Comparison of ENCODE assay signal across 1 cellular context in the genomic region with DNA sequence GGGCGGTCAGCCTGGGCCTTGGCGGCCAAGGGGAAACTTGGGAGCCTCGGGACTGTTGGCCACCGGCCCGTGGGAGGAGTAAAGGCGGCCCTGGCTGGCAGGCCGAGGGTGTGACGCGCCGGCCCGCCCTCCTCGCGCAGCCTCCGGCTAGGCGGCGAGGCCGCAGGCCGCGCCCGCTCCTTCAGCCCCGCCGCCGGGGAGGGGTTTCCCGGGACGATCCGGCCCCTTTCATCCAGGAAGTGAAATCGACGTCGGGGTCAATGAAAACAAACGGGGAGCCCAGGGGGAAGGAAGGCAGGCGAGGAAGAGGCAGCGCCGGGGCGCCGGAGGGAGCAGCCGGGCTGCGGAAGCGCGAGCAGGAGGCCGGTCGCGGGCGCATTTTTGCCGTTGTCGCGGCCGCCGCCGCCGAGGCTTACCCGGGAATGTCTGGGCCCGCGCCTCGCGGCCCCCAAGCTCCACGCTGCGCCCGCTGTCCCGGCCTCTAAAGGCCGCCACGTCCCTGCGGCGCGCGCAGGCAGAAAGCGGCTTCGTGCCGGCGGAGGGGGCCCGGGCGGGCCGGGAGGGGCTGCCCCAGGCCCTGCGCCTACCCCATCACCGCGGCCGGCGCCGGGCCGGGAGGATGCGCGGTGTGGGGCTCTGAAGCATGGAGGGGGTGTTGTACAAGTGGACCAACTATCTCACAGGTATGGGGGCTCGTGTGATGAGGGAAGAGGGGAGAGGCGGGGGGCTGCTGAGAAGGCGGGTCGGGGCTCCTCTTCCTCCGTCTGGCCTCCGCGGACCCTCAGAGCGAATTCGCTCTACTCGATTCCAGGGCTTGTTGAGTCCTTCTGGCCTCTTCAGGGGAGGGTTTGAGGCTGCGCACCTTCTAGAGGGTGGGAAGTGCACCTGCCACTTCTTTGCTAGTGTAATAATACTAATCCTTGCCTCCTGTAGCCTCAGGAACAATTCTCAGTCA.
TF ChIP-seq lines count a peak whose summit lies in the region.

A gene (plus strand): TSS at position 231 of the 955 bp plus-strand sequence. CDS start 413 bp downstream, at position 644.

TF ChIP-seq in HepG2, 621 proteins besides CTCF, POLR2A, EP300 and RAD21 (continued from another document and continues in another):
- no peak for TF ChIP-seq ZNF747 (CRISPR knock-in tag; IDR thresholded peaks at IDR 0.05; ENCODE audit: borderline replicate concordance)
- TF ChIP-seq MAFG (CRISPR knock-in tag; IDR thresholded peaks at IDR 0.05) = no peak
- no peak; the same call in 1 of the 2 replicates for TF ChIP-seq ZNF749 (CRISPR knock-in tag; IDR thresholded peaks at IDR 0.05; ENCODE audit: borderline replicate concordance)
- TF ChIP-seq, protein P1, sequence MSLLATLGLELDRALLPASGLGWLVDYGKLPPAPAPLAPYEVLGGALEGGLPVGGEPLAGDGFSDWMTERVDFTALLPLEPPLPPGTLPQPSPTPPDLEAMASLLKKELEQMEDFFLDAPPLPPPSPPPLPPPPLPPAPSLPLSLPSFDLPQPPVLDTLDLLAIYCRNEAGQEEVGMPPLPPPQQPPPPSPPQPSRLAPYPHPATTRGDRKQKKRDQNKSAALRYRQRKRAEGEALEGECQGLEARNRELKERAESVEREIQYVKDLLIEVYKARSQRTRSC (CRISPR knock-in tag; IDR thresholded peaks at IDR 0.05; ENCODE audit: low read depth) = no peak
- TF ChIP-seq, protein P2, sequence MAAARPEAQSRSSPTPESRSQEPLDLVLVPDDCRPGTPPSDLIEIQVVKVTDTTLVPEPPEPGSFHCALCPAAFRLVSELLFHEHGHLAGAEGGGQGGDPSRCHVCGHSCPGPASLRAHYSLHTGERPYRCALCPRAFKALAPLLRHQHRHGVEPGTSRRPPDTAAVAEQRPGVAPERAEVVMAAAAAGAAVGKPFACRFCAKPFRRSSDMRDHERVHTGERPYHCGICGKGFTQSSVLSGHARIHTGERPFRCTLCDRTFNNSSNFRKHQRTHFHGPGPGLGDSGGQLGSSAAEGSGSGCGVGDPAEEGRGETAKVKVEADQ (CRISPR knock-in tag; IDR thresholded peaks at IDR 0.05; ENCODE audit: borderline replicate concordance) = no peak; the same call in 1 of the 2 replicates
- 0 out of 2 replicates have a peak, but pooled peaks have one; percentile 44 for TF ChIP-seq MXD4 (CRISPR knock-in tag; IDR thresholded peaks at IDR 0.05)
- TF ChIP-seq KAT8 (CRISPR knock-in tag; IDR thresholded peaks at IDR 0.05) = peak; percentile 52; the same call in 1 of the 2 replicates
- TF ChIP-seq, protein P3, sequence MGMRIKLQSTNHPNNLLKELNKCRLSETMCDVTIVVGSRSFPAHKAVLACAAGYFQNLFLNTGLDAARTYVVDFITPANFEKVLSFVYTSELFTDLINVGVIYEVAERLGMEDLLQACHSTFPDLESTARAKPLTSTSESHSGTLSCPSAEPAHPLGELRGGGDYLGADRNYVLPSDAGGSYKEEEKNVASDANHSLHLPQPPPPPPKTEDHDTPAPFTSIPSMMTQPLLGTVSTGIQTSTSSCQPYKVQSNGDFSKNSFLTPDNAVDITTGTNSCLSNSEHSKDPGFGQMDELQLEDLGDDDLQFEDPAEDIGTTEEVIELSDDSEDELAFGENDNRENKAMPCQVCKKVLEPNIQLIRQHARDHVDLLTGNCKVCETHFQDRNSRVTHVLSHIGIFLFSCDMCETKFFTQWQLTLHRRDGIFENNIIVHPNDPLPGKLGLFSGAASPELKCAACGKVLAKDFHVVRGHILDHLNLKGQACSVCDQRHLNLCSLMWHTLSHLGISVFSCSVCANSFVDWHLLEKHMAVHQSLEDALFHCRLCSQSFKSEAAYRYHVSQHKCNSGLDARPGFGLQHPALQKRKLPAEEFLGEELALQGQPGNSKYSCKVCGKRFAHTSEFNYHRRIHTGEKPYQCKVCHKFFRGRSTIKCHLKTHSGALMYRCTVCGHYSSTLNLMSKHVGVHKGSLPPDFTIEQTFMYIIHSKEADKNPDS (CRISPR knock-in tag; IDR thresholded peaks at IDR 0.05) = no peak
- TF ChIP-seq ZNF816 (CRISPR knock-in tag; IDR thresholded peaks at IDR 0.05; ENCODE audit: borderline replicate concordance) = peak; percentile 97
- TF ChIP-seq MAFK (conservative IDR thresholded peaks at IDR 0.05 in 1 of 2, IDR thresholded peaks at IDR 0.05 in 1 of 2; ENCODE audit: low read length in 2 of 2) = no peak
- TF ChIP-seq ZNF850 (CRISPR knock-in tag; conservative IDR thresholded peaks at IDR 0.05) = 0 out of 2 replicates have a peak, but pooled peaks have one; percentile 71
- TF ChIP-seq ZNF224 (CRISPR knock-in tag; IDR thresholded peaks at IDR 0.05) = peak; percentile 73; the same call in 1 of the 2 replicates
- TF ChIP-seq, protein P4, sequence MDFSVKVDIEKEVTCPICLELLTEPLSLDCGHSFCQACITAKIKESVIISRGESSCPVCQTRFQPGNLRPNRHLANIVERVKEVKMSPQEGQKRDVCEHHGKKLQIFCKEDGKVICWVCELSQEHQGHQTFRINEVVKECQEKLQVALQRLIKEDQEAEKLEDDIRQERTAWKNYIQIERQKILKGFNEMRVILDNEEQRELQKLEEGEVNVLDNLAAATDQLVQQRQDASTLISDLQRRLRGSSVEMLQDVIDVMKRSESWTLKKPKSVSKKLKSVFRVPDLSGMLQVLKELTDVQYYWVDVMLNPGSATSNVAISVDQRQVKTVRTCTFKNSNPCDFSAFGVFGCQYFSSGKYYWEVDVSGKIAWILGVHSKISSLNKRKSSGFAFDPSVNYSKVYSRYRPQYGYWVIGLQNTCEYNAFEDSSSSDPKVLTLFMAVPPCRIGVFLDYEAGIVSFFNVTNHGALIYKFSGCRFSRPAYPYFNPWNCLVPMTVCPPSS (IDR thresholded peaks at IDR 0.05) = no peak
- peak; percentile 63; the same call in 1 of the 2 replicates for TF ChIP-seq BRCA1 (CRISPR knock-in tag; IDR thresholded peaks at IDR 0.05)
- TF ChIP-seq MED13 (CRISPR knock-in tag; IDR thresholded peaks at IDR 0.05) = peak; percentile 50; the same call in 1 of the 2 replicates
- TF ChIP-seq GFI1 (CRISPR knock-in tag; IDR thresholded peaks at IDR 0.05; ENCODE audit: borderline replicate concordance) = peak; percentile 57; the same call in 1 of the 2 replicates
- TF ChIP-seq MBNL3 (CRISPR knock-in tag; conservative IDR thresholded peaks at IDR 0.05) = no peak
- TF ChIP-seq, protein P5, sequence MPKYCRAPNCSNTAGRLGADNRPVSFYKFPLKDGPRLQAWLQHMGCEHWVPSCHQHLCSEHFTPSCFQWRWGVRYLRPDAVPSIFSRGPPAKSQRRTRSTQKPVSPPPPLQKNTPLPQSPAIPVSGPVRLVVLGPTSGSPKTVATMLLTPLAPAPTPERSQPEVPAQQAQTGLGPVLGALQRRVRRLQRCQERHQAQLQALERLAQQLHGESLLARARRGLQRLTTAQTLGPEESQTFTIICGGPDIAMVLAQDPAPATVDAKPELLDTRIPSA (CRISPR knock-in tag; IDR thresholded peaks at IDR 0.05; ENCODE audit: borderline replicate concordance) = no peak
- TF ChIP-seq, protein P6, sequence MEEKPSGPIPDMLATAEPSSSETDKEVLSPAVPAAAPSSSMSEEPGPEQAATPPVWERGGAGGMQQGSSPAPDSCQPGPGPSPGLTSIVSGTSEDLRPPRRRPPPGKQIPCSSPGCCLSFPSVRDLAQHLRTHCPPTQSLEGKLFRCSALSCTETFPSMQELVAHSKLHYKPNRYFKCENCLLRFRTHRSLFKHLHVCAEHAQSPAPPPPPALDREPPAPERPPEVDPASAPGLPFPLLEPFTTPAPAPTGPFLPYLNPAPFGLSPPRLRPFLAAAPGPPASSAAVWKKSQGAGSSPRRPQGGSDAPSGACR (CRISPR knock-in tag; IDR thresholded peaks at IDR 0.05) = no peak
- TF ChIP-seq MAF1 (CRISPR knock-in tag; IDR thresholded peaks at IDR 0.05; ENCODE audit: borderline replicate concordance) = peak; percentile 29; the same call in 1 of the 2 replicates
- TF ChIP-seq ZKSCAN5 (CRISPR knock-in tag; IDR thresholded peaks at IDR 0.05) = no peak
- TF ChIP-seq, protein P7, sequence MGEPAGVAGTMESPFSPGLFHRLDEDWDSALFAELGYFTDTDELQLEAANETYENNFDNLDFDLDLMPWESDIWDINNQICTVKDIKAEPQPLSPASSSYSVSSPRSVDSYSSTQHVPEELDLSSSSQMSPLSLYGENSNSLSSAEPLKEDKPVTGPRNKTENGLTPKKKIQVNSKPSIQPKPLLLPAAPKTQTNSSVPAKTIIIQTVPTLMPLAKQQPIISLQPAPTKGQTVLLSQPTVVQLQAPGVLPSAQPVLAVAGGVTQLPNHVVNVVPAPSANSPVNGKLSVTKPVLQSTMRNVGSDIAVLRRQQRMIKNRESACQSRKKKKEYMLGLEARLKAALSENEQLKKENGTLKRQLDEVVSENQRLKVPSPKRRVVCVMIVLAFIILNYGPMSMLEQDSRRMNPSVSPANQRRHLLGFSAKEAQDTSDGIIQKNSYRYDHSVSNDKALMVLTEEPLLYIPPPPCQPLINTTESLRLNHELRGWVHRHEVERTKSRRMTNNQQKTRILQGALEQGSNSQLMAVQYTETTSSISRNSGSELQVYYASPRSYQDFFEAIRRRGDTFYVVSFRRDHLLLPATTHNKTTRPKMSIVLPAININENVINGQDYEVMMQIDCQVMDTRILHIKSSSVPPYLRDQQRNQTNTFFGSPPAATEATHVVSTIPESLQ (CRISPR knock-in tag; conservative IDR thresholded peaks at IDR 0.05) = no peak
- TF ChIP-seq ZNF441 (CRISPR knock-in tag; IDR thresholded peaks at IDR 0.05; ENCODE audit: borderline replicate concordance) = peak; percentile 46; the same call in 1 of the 2 replicates
- no peak for TF ChIP-seq ZMYM3 (CRISPR knock-in tag; IDR thresholded peaks at IDR 0.05)
- no peak for TF ChIP-seq NCOA5 (CRISPR knock-in tag; IDR thresholded peaks at IDR 0.05)
- TF ChIP-seq ZFP62 (CRISPR knock-in tag; IDR thresholded peaks at IDR 0.05) = no peak
- TF ChIP-seq GZF1 (CRISPR knock-in tag; IDR thresholded peaks at IDR 0.05) = no peak
- peak; percentile 72; the same call in 1 of the 2 replicates for TF ChIP-seq ZNF766 (CRISPR knock-in tag; IDR thresholded peaks at IDR 0.05; ENCODE audit: borderline replicate concordance)
- no peak for TF ChIP-seq MTF1 (CRISPR knock-in tag; IDR thresholded peaks at IDR 0.05)
- TF ChIP-seq KDM5B (CRISPR knock-in tag; IDR thresholded peaks at IDR 0.05; ENCODE audit: borderline replicate concordance) = peak; percentile 91; the same call in 1 of the 2 replicates
- no peak for TF ChIP-seq PAWR (CRISPR knock-in tag; IDR thresholded peaks at IDR 0.05; ENCODE audit: borderline replicate concordance)
- TF ChIP-seq NCOR1 (IDR thresholded peaks at IDR 0.05; ENCODE audit: borderline replicate concordance, low read length) = peak; percentile 23; the same call in 1 of the 2 replicates
- no peak for TF ChIP-seq ZNF205 (CRISPR knock-in tag; IDR thresholded peaks at IDR 0.05)
- no peak for TF ChIP-seq NR2F2 (IDR thresholded peaks at IDR 0.05; ENCODE audit: borderline replicate concordance, low read depth)
- 0 out of 2 replicates have a peak, but pooled peaks have one; percentile 40 for TF ChIP-seq ZNF24 (IDR thresholded peaks at IDR 0.05)
- no peak for TF ChIP-seq ZNF550 (CRISPR knock-in tag; IDR thresholded peaks at IDR 0.05; ENCODE audit: borderline replicate concordance)
- no peak for TF ChIP-seq REL (CRISPR knock-in tag; conservative IDR thresholded peaks at IDR 0.05)
- TF ChIP-seq, protein P8, sequence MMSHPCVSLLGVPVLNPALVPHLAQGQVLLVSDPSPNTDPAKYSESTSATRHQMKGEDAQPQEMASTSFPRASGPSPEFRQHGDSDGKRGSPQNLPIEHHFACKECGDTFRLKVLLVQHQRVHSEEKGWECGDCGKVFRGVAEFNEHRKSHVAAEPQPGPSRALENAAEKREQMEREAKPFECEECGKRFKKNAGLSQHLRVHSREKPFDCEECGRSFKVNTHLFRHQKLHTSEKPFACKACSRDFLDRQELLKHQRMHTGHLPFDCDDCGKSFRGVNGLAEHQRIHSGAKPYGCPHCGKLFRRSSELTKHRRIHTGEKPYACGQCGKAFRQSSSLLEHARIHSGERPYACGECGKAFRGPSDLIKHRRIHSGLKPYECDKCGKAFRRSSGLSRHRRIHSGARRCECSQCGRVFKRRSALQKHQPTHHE (CRISPR knock-in tag; IDR thresholded peaks at IDR 0.05; ENCODE audit: borderline replicate concordance) = peak; percentile 89; the same call in 1 of the 2 replicates
- TF ChIP-seq SP2 (CRISPR knock-in tag; IDR thresholded peaks at IDR 0.05) = no peak
- no peak for TF ChIP-seq ZKSCAN1 (IDR thresholded peaks at IDR 0.05; ENCODE audit: low read length)
- TF ChIP-seq, protein P9, sequence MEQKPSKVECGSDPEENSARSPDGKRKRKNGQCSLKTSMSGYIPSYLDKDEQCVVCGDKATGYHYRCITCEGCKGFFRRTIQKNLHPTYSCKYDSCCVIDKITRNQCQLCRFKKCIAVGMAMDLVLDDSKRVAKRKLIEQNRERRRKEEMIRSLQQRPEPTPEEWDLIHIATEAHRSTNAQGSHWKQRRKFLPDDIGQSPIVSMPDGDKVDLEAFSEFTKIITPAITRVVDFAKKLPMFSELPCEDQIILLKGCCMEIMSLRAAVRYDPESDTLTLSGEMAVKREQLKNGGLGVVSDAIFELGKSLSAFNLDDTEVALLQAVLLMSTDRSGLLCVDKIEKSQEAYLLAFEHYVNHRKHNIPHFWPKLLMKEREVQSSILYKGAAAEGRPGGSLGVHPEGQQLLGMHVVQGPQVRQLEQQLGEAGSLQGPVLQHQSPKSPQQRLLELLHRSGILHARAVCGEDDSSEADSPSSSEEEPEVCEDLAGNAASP (CRISPR knock-in tag; IDR thresholded peaks at IDR 0.05; ENCODE audit: borderline replicate concordance) = peak; percentile 25; the same call in 1 of the 2 replicates
- TF ChIP-seq, protein P10, sequence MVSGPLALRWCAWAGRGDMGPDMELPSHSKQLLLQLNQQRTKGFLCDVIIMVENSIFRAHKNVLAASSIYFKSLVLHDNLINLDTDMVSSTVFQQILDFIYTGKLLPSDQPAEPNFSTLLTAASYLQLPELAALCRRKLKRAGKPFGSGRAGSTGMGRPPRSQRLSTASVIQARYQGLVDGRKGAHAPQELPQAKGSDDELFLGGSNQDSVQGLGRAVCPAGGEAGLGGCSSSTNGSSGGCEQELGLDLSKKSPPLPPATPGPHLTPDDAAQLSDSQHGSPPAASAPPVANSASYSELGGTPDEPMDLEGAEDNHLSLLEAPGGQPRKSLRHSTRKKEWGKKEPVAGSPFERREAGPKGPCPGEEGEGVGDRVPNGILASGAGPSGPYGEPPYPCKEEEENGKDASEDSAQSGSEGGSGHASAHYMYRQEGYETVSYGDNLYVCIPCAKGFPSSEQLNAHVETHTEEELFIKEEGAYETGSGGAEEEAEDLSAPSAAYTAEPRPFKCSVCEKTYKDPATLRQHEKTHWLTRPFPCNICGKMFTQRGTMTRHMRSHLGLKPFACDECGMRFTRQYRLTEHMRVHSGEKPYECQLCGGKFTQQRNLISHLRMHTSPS (CRISPR knock-in tag; IDR thresholded peaks at IDR 0.05; ENCODE audit: low read depth) = no peak
- TF ChIP-seq HDAC6 (IDR thresholded peaks at IDR 0.05; ENCODE audit: low read depth, low read length) = no peak
